ENCODE assay signal across 1 cellular context in genomic region chr12:56486694-56487093, GRCh38.
TF ChIP-seq lines count a peak whose summit lies in the region.

No MANE protein-coding gene starts in this region.

TF ChIP-seq in HepG2, 621 proteins besides CTCF, POLR2A, EP300 and RAD21:
- TF ChIP-seq CEBPZ (IDR thresholded peaks at IDR 0.05; ENCODE audit: low read length) (no peak), ATF7 (IDR thresholded peaks at IDR 0.05) (peak; percentile 88), ATF7 (CRISPR knock-in tag; IDR thresholded peaks at IDR 0.05) (no peak), MED1 (CRISPR knock-in tag; IDR thresholded peaks at IDR 0.05) (no peak)
TF ChIP-seq in HepG2: peak in this region for 1.
